In the genomic region with DNA sequence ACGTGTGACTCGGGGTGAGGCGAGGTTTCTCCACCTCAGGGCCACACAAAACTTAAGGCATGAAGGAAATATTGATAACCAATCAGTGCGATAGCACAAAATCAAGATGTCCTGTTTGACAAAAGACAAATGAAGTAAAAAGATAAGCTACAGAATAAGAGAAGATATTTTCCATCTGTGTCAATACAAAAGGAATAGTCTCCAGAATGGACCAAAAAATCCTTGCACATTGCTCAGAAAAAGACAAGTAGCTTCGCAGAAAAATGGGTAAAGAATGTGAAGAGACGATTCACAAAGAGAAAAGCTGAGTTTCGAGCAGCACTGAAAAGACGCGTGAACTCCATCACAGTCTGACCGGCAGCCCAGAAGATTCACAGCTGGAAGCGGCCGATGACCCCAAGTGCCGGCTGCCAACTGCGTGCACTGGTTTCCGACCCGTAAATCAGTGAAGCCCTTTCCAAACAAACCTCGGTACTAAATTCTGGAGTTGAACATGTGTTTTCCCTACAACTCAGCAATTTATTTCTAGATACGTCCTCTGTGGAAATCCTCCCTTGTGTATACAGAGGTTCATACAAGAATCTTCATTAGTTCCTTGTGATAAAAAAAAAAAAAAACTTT, we compare ENCODE assay signal across 23 cellular contexts.
"Had no signal": no experiment of that assay in that cellular context is flagged by ENCODE, and none has a peak within 500 bp of the region (broad histone marks: within the 10 kb centered on the region; RNA-seq: fewer than 3 reads in every experiment).

No MANE protein-coding gene starts in this region.

- H3K27ac Mint-ChIP-seq: dendritic cell treated with granulocyte-macrophage colony-stimulating factor and Interleukin-4, amounts not matched to agents 40 ng/mL and 50 ng/mL, for 4 days; effector memory CD8-positive, alpha-beta T cell; immature natural killer cell; mesothelial cell of epicardium; natural killer cell had no signal

- H3K4me3 Mint-ChIP-seq: dendritic cell treated with granulocyte-macrophage colony-stimulating factor and Interleukin-4, amounts not matched to agents 40 ng/mL and 50 ng/mL, for 4 days; effector memory CD8-positive, alpha-beta T cell; immature natural killer cell; mesothelial cell of epicardium; natural killer cell had no signal

- H3K9me3 ChIP-seq: psoas muscle had no signal

- H3K27me3 ChIP-seq: foreskin keratinocyte had no signal

- H3K4me1 Mint-ChIP-seq: mesothelial cell of epicardium, natural killer cell had no signal

- H3K36me3 ChIP-seq: sigmoid colon, stomach had no signal

- H3K36me3 Mint-ChIP-seq: immature natural killer cell, mesothelial cell of epicardium, natural killer cell had no signal

- H3K4me1 ChIP-seq: foreskin keratinocyte, psoas muscle, sigmoid colon had no signal

- FAIRE-seq: colon, endothelial cell of umbilical vein, kidney had no signal

- H3K9me3 Mint-ChIP-seq: dendritic cell treated with granulocyte-macrophage colony-stimulating factor and Interleukin-4, amounts not matched to agents 40 ng/mL and 50 ng/mL, for 4 days; effector memory CD8-positive, alpha-beta T cell; mesothelial cell of epicardium; natural killer cell had no signal

- ATAC-seq: effector memory CD8-positive, alpha-beta T cell; foreskin keratinocyte; left cardiac atrium; left ventricle myocardium superior; natural killer cell; psoas muscle had no signal

- H3K27ac ChIP-seq: foreskin keratinocyte, psoas muscle, sigmoid colon, skin epidermis, stomach had no signal

- DNase-seq: cerebellar nuclear complex; effector memory CD8-positive, alpha-beta T cell; erythroblast; foreskin keratinocyte; immature natural killer cell; kidney; left cardiac atrium; left ventricle myocardium superior; mammary epithelial cell; natural killer cell; psoas muscle; retina; sigmoid colon; stimulated activated CD4-positive, alpha-beta T cell treated with anti-CD3 and anti-CD28 coated beads, Interleukin-12 subunit alpha, Interleukin-12 subunit beta, amount 100 ng/mL, for 4 hours; stimulated activated naive CD4-positive, alpha-beta T cell; stomach; substantia nigra; trophoblast cell had no signal

- H3K4me3 ChIP-seq: psoas muscle, sigmoid colon, skin epidermis, stomach had no signal
